In genomic region chr11:23688835-23689234, GRCh38 we compare ENCODE assay signal across 1 cellular context.
TF ChIP-seq lines count a peak whose summit lies in the region.

No MANE protein-coding gene starts in this region.

TF ChIP-seq in H1, 55 proteins besides CTCF, POLR2A, EP300 and RAD21 (continued from another document):
- TF ChIP-seq CTBP2 (IDR thresholded peaks at IDR 0.05; ENCODE audit: borderline replicate concordance, insufficient read depth, insufficient read length, low read length) (no peak), CREB1 (IDR thresholded peaks at IDR 0.05) (no peak), KDM5A (IDR thresholded peaks at IDR 0.05; ENCODE audit: low read length) (no peak), BACH1 (IDR thresholded peaks at IDR 0.05; ENCODE audit: low read length) (no peak), BRCA1 (IDR thresholded peaks at IDR 0.05; ENCODE audit: low read depth, low read length) (no peak), KDM4A (IDR thresholded peaks at IDR 0.05; ENCODE audit: low read depth, low read length, severe bottlenecking) (no peak), MAFK (IDR thresholded peaks at IDR 0.05; ENCODE audit: low read depth, low read length) (no peak), RNF2 (IDR thresholded peaks at IDR 0.05; ENCODE audit: borderline replicate concordance, low read depth, low read length, missing control alignments, poor library complexity, severe bottlenecking) (no peak), TBP (IDR thresholded peaks at IDR 0.05; ENCODE audit: low read depth, low read length) (no peak), RXRA (IDR thresholded peaks at IDR 0.05; ENCODE audit: insufficient read depth, low read depth, low read length) (no peak), CHD1 (IDR thresholded peaks at IDR 0.05; ENCODE audit: low read depth, low read length) (no peak), NANOG (IDR thresholded peaks at IDR 0.05; ENCODE audit: insufficient read depth, low read depth, low read length, poor library complexity, severe bottlenecking) (no peak), EZH2 (IDR thresholded peaks at IDR 0.05; ENCODE audit: low read depth, low read length, severe bottlenecking) (no peak), MAX (IDR thresholded peaks at IDR 0.05) (no peak), EGR1 (IDR thresholded peaks at IDR 0.05; ENCODE audit: borderline replicate concordance, low read depth, low read length) (no peak)
TF ChIP-seq in H1: peak in this region for 0.
